26 cellular contexts compared by ENCODE assay signal in the genomic region with DNA sequence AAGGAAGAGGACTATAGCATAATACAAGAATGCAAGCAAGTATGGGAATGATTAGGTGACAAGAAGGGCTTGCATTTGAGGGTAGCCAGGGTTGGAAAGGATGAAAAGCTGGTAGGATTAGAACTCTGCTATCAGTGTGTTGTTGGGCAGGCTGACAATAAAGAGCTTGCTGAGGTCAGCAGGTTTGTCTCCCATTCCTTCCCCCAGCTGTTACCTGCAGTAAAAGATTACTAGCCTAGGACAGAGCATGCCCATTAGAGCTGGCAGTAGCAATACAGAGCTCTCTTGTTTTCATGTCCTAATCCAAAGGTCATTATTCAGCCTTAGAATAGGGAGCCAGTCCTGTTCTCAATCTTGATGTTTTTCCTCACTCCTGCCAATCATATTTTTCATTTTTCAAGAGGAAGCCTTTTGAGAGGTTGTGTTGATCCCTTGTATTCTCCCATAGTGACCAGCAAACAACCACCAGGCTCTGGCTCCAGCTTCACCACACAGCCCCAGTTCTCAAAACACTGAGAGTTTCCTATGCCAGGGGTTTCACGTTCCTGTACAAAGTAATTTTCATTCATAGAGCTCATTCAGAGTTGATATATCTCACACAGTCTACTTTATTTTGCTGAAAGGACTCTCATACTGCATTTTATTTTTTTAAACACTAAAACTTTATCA.
"Had no signal": no experiment of that assay in that cellular context is flagged by ENCODE, and none has a peak within 500 bp of the region (broad histone marks: within the 10 kb centered on the region; RNA-seq: fewer than 3 reads in every experiment).

No MANE protein-coding gene starts in this region.

- H3K27me3 ChIP-seq: esophagus squamous epithelium, ovary, stomach, thyroid gland had no signal

- H3K4me3 ChIP-seq: esophagus squamous epithelium, left lung, ovary, psoas muscle, smooth muscle cell, stomach, thyroid gland had no signal

- ATAC-seq: effector memory CD8-positive, alpha-beta T cell; left lung; naive thymus-derived CD4-positive, alpha-beta T cell; psoas muscle; right cardiac atrium; stimulated activated effector memory CD8-positive, alpha-beta T cell treated with anti-CD3 and anti-CD28 coated beads, Interleukin-12 subunit alpha, Interleukin-12 subunit beta, amount 100 ng/mL, for 72 hours had no signal

- H3K36me3 ChIP-seq: esophagus squamous epithelium, left lung, ovary, stomach, thyroid gland had no signal

- H3K36me3 Mint-ChIP-seq: mesothelial cell of epicardium; naive thymus-derived CD4-positive, alpha-beta T cell; stimulated activated effector memory CD8-positive, alpha-beta T cell treated with anti-CD3 and anti-CD28 coated beads, Interleukin-12 subunit alpha, Interleukin-12 subunit beta, amount 100 ng/mL, for 72 hours; type B pancreatic cell had no signal

- H3K27ac ChIP-seq: esophagus squamous epithelium, left lung, ovary, psoas muscle, stomach, thyroid gland had no signal

- FAIRE-seq: endometrium, frontal cortex, kidney had no signal

- H3K4me1 Mint-ChIP-seq: mesothelial cell of epicardium; stimulated activated effector memory CD8-positive, alpha-beta T cell treated with anti-CD3 and anti-CD28 coated beads, Interleukin-12 subunit alpha, Interleukin-12 subunit beta, amount 100 ng/mL, for 72 hours had no signal

- H3K9me3 ChIP-seq: esophagus squamous epithelium, left lung, ovary, psoas muscle, stomach, thyroid gland had no signal

- DNase-seq: cerebellar nuclear complex; cortex of kidney; effector memory CD8-positive, alpha-beta T cell; erythroblast; esophagus squamous epithelium; kidney; left lung; naive thymus-derived CD4-positive, alpha-beta T cell; nucleus accumbens; ovary; posterior cingulate gyrus; psoas muscle; right cardiac atrium; stimulated activated CD4-positive, alpha-beta T cell treated with anti-CD3 and anti-CD28 coated beads, Interleukin-12 subunit alpha, Interleukin-12 subunit beta, amount 100 ng/mL, for 4 hours; stimulated activated CD4-positive, alpha-beta T cell treated with anti-CD3 and anti-CD28 coated beads, Interleukin-1b, Interleukin-23, amount 100 ng/mL, for 48 hours; stimulated activated CD4-positive, alpha-beta T cell treated with anti-CD3 and anti-CD28 coated beads, Interleukin-4, amount 100 ng/mL, for 1 hour; stimulated activated naive CD4-positive, alpha-beta T cell treated with Interleukin-2 at 50 U/mL for 16 hours; stomach; thyroid gland had no signal

- H3K27ac Mint-ChIP-seq: effector memory CD8-positive, alpha-beta T cell; mesothelial cell of epicardium; naive thymus-derived CD4-positive, alpha-beta T cell; nephron; stimulated activated effector memory CD8-positive, alpha-beta T cell treated with anti-CD3 and anti-CD28 coated beads, Interleukin-12 subunit alpha, Interleukin-12 subunit beta, amount 100 ng/mL, for 72 hours; type B pancreatic cell had no signal

- H3K4me3 Mint-ChIP-seq: effector memory CD8-positive, alpha-beta T cell; mesothelial cell of epicardium; naive thymus-derived CD4-positive, alpha-beta T cell; nephron; stimulated activated effector memory CD8-positive, alpha-beta T cell treated with anti-CD3 and anti-CD28 coated beads, Interleukin-12 subunit alpha, Interleukin-12 subunit beta, amount 100 ng/mL, for 72 hours; type B pancreatic cell had no signal

- H3K4me1 ChIP-seq: esophagus squamous epithelium, psoas muscle, stomach, thyroid gland had no signal

- H3K9me3 Mint-ChIP-seq: effector memory CD8-positive, alpha-beta T cell; mesothelial cell of epicardium had no signal

- H3K4me2 ChIP-seq: smooth muscle cell had no signal
